17 cellular contexts compared by ENCODE assay signal in genomic region chr17:1056761-1057160, GRCh38. TPM values are rescaled to one million over a fixed set of nuclear protein-coding genes. Genes with fewer than 3 reads are reported as not detected.
DNase-seq lines count a peak whose midpoint lies in the region; ATAC-seq and TF ChIP-seq lines count a peak whose summit lies in the region.
"Had no signal": no experiment of that assay in that cellular context is flagged by ENCODE, and none has a peak within 500 bp of the region (broad histone marks: within the 10 kb centered on the region; RNA-seq: fewer than 3 reads in every experiment).

No MANE protein-coding gene starts in this region.

- DNase-seq in NCI-H1417 (lab: John Stamatoyannopoulos, UW) (peak; percentile 6 to 70 (median 31)), NCI-H1417 treated with DMSO at 0.1 percent for 48 hours (lab: John Stamatoyannopoulos, UW) (no peak), NCI-H2107 (lab: John Stamatoyannopoulos, UW) (peak; percentile 60), neural progenitor cell (ENCODE audit: low spot score) (peak; percentile 54), thyroid gland (no peak)
- DNase-seq in activated CD4-positive, CD25-positive, alpha-beta regulatory T cell (lab: John Stamatoyannopoulos, UW) = no peak
- DNase-seq: central memory CD4-positive, alpha-beta T cell; DMS153; NCI-H1436 treated with DMSO at 0.1 percent for 48 hours had no signal

- H2AFZ ChIP-seq in neural progenitor cell (replicated peaks) = no peak overlapping the region
- H2AFZ ChIP-seq: hepatocyte had no signal

- H3K36me3 ChIP-seq in neural progenitor cell (no peaks in the 10 kb centered on the region), thyroid gland (peaks cover 0 to 12% of the 10 kb centered on the region in 2 donors)

- peak overlapping the region; percentile 14 for H3K27ac Mint-ChIP-seq in dendritic cell treated with granulocyte-macrophage colony-stimulating factor and Interleukin-4, amounts not matched to agents 40 ng/mL and 50 ng/mL, for 4 days
- peak overlapping the region; percentile 62 for H3K27ac Mint-ChIP-seq in neural progenitor cell
- H3K27ac Mint-ChIP-seq: activated T-helper 1 cell treated with anti-CD3 and anti-CD28 coated beads, Interleukin-12 subunit alpha, Interleukin-12 subunit beta, Interleukin-2, Interleukin-4 antibody, amounts not matched to agents 30 ng/mL and 10 ng/mL and 1 ng/mL, durations not matched to agents 14 hours and 24 hours and 36 hours; T-cell had no signal

- no peak overlapping the region for H3K4me3 Mint-ChIP-seq in dendritic cell treated with granulocyte-macrophage colony-stimulating factor and Interleukin-4, amounts not matched to agents 40 ng/mL and 50 ng/mL, for 4 days
- peak overlapping the region; percentile 69 for H3K4me3 Mint-ChIP-seq in neural progenitor cell
- H3K4me3 Mint-ChIP-seq: activated T-helper 1 cell treated with anti-CD3 and anti-CD28 coated beads, Interleukin-12 subunit alpha, Interleukin-12 subunit beta, Interleukin-2, Interleukin-4 antibody, amounts not matched to agents 30 ng/mL and 10 ng/mL and 1 ng/mL, durations not matched to agents 14 hours and 24 hours and 36 hours; neural crest cell; T-cell had no signal

- H3K4me3 ChIP-seq in neural progenitor cell = no peak overlapping the region
- no peak overlapping the region for H3K4me3 ChIP-seq in thyroid gland (replicated peaks in 1 of 3)
- H3K4me3 ChIP-seq: BLaER1, hepatocyte, thoracic aorta had no signal

- H3F3A ChIP-seq in neural progenitor cell (ENCODE audit: low read depth) = peaks cover 7% of the 10 kb centered on the region

- peaks cover 93% of the 10 kb centered on the region for H3K36me3 Mint-ChIP-seq in dendritic cell treated with granulocyte-macrophage colony-stimulating factor and Interleukin-4, amounts not matched to agents 40 ng/mL and 50 ng/mL, for 4 days (ENCODE audit: low read depth)
- peaks cover 30% of the 10 kb centered on the region for H3K36me3 Mint-ChIP-seq in neural progenitor cell

- no peaks in the 10 kb centered on the region for H3K27me3 ChIP-seq in neural progenitor cell
- H3K27me3 ChIP-seq in thyroid gland = no peaks in the 10 kb centered on the region
- H3K27me3 ChIP-seq: BLaER1, hepatocyte had no signal

- no peak overlapping the region for H3K4me2 ChIP-seq in neural progenitor cell
- H3K4me2 ChIP-seq: BLaER1, hepatocyte had no signal

- peak overlapping the region; percentile 53 for H3K27ac ChIP-seq in neural progenitor cell
- no peak overlapping the region for H3K27ac ChIP-seq in thyroid gland
- H3K27ac ChIP-seq: BLaER1, hepatocyte had no signal

- H3K4me1 Mint-ChIP-seq in dendritic cell treated with granulocyte-macrophage colony-stimulating factor and Interleukin-4, amounts not matched to agents 40 ng/mL and 50 ng/mL, for 4 days (ENCODE audit: low read depth) = peaks cover 32% of the 10 kb centered on the region
- peaks cover 14% of the 10 kb centered on the region for H3K4me1 Mint-ChIP-seq in neural progenitor cell
- H3K4me1 Mint-ChIP-seq: neural crest cell, T-cell had no signal

- no peaks in the 10 kb centered on the region for H3K9me3 Mint-ChIP-seq in dendritic cell treated with granulocyte-macrophage colony-stimulating factor and Interleukin-4, amounts not matched to agents 40 ng/mL and 50 ng/mL, for 4 days
- no peaks in the 10 kb centered on the region for H3K9me3 Mint-ChIP-seq in neural progenitor cell
- H3K9me3 Mint-ChIP-seq: activated T-helper 1 cell treated with anti-CD3 and anti-CD28 coated beads, Interleukin-12 subunit alpha, Interleukin-12 subunit beta, Interleukin-2, Interleukin-4 antibody, amounts not matched to agents 30 ng/mL and 10 ng/mL and 1 ng/mL, durations not matched to agents 14 hours and 24 hours and 36 hours; neural crest cell; T-cell had no signal

- intact Hi-C loops in dendritic cell treated with granulocyte-macrophage colony-stimulating factor and Interleukin-4, amounts not matched to agents 40 ng/mL and 50 ng/mL, for 4 days (cut with micrococcal nuclease) = loop anchor here (5.0 kb wide), 1 partner anchor 131 kb away; no protein-coding TSS in a partner anchor
- intact Hi-C loops in thyroid gland (cut with DNase I) = loop anchor here (10.0 kb wide), 1 partner anchor 262 kb away; no protein-coding TSS in a partner anchor

- no peak for TF ChIP-seq POLR2A in thyroid gland (IDR thresholded peaks at IDR 0.05)

- H4K20me1 ChIP-seq in neural progenitor cell (ENCODE audit: low read depth) = peaks cover 4% of the 10 kb centered on the region

- TF ChIP-seq CTCF in neural progenitor cell (IDR thresholded peaks at IDR 0.05) (no peak), thyroid gland (IDR thresholded peaks at IDR 0.05) (no peak)

- H3K4me1 ChIP-seq in neural progenitor cell (no peaks in the 10 kb centered on the region), thyroid gland (peaks cover 0 to 4% of the 10 kb centered on the region in 2 donors)

- H3K79me2 ChIP-seq in neural progenitor cell (ENCODE audit: low read depth) = no peaks in the 10 kb centered on the region
- H3K79me2 ChIP-seq: hepatocyte had no signal

- no peak overlapping the region for H3K9ac ChIP-seq in neural progenitor cell
- H3K9ac ChIP-seq: BLaER1 had no signal

- H3K9me3 ChIP-seq in neural progenitor cell (ENCODE audit: low read depth) = no peaks in the 10 kb centered on the region
- no peaks in the 10 kb centered on the region for H3K9me3 ChIP-seq in thyroid gland
- H3K9me3 ChIP-seq: BLaER1, thoracic aorta had no signal

- ATAC-seq in GM18519 (IDR thresholded peaks at IDR 0.05; ENCODE audit: low FRiP score, unreplicated experiment) = no peak

- no peaks in the 10 kb centered on the region for H3K27me3 Mint-ChIP-seq in dendritic cell treated with granulocyte-macrophage colony-stimulating factor and Interleukin-4, amounts not matched to agents 40 ng/mL and 50 ng/mL, for 4 days
- H3K27me3 Mint-ChIP-seq in neural progenitor cell (ENCODE audit: insufficient read depth, low read depth) = peaks cover 5% of the 10 kb centered on the region
- H3K27me3 Mint-ChIP-seq: T-cell had no signal

- 75 to 84% methylated on average over 10 of the region's 10 CpGs for WGBS in thyroid gland, 2 donors

RNA-seq across cellular contexts. Expression of gene TIMM22, which starts 59.8 kb away (rescaled TPM):
- 11.7 and 15.7 TPM in 2 replicates for total RNA-seq in neural progenitor cell (ENCODE audit: low replicate concordance)
- 10 to 100 TPM; 14.7 to 17.1 (median 14.9) TPM for total RNA-seq in thyroid gland

Comparison
In these comparisons a context has a peak if more than half of its experiments do, and no peak if none do; other contexts are left out.
1. DNase-seq: peak in NCI-H1417 (3 of 3), NCI-H2107 (single experiment) and neural progenitor cell (single experiment); none in NCI-H1417 treated with DMSO at 0.1 percent for 48 hours (single experiment), activated CD4-positive, CD25-positive, alpha-beta regulatory T cell (0 of 4) and thyroid gland (0 of 2).